25 cellular contexts compared by ENCODE assay signal in genomic region chr3:128340904-128341555, GRCh38.
"Had no signal": no experiment of that assay in that cellular context is flagged by ENCODE, and none has a peak within 500 bp of the region (broad histone marks: within the 10 kb centered on the region; RNA-seq: fewer than 3 reads in every experiment).

No MANE protein-coding gene starts in this region.

- H3K27me3 Mint-ChIP-seq: activated CD4-positive, alpha-beta memory T cell treated with anti-CD3 and anti-CD28 coated beads, Interleukin-2, amount 10 ng/mL, durations not matched to agents 7 days and 5 days; activated CD4-positive, alpha-beta T cell treated with anti-CD3 and anti-CD28 coated beads, Interleukin-2, amount 10 ng/mL, durations not matched to agents 7 days and 5 days; activated T-helper 17 cell treated with anti-CD3 and anti-CD28 coated beads, Interleukin-2, amount 50 U/mL, for 72 hours; effector memory CD8-positive, alpha-beta T cell; T-helper 17 cell had no signal

- H3K27ac ChIP-seq: brain microvascular endothelial cell, pancreas, psoas muscle, right atrium auricular region, tibial nerve had no signal

- H3K36me3 ChIP-seq: brain microvascular endothelial cell had no signal

- H3K4me1 Mint-ChIP-seq: activated CD4-positive, alpha-beta memory T cell treated with anti-CD3 and anti-CD28 coated beads, Interleukin-2, amount 10 ng/mL, durations not matched to agents 7 days and 5 days; activated CD4-positive, alpha-beta T cell treated with anti-CD3 and anti-CD28 coated beads, Interleukin-2, amount 10 ng/mL, durations not matched to agents 7 days and 5 days had no signal

- ATAC-seq: activated T-cell treated with anti-CD3 and anti-CD28 coated beads, Interleukin-2, amount 50 U/mL, for 4 hours; activated T-helper 17 cell treated with anti-CD3 and anti-CD28 coated beads, Interleukin-2, amount 50 U/mL, for 72 hours; effector memory CD8-positive, alpha-beta T cell; left lobe of liver; pancreas; SK-N-SH treated with all-trans-retinoic acid at 6 μM for 48 hours; T-helper 17 cell; WTC11 had no signal

- H3K4me3 Mint-ChIP-seq: activated CD4-positive, alpha-beta memory T cell treated with anti-CD3 and anti-CD28 coated beads, Interleukin-2, amount 10 ng/mL, durations not matched to agents 7 days and 5 days; activated CD4-positive, alpha-beta T cell treated with anti-CD3 and anti-CD28 coated beads, Interleukin-2, amount 10 ng/mL, durations not matched to agents 7 days and 5 days; activated T-cell treated with anti-CD3 and anti-CD28 coated beads, Interleukin-2, amount 50 U/mL, for 4 hours; activated T-helper 17 cell treated with anti-CD3 and anti-CD28 coated beads, Interleukin-2, amount 50 U/mL, for 72 hours; effector memory CD8-positive, alpha-beta T cell; T-helper 17 cell; WTC11 had no signal

- H3K36me3 Mint-ChIP-seq: WTC11 had no signal

- FAIRE-seq: astrocyte, pancreas had no signal

- H3K4me1 ChIP-seq: tibial nerve had no signal

- DNase-seq: activated CD4-positive, alpha-beta memory T cell treated with anti-CD3 and anti-CD28 coated beads, Interleukin-2, amount 10 ng/mL, durations not matched to agents 7 days and 5 days; activated CD4-positive, alpha-beta T cell treated with anti-CD3 and anti-CD28 coated beads for 1 hour; activated CD4-positive, alpha-beta T cell treated with anti-CD3 and anti-CD28 coated beads, Interleukin-2, amount 10 ng/mL, durations not matched to agents 7 days and 5 days; activated gamma-delta T cell treated with Interleukin-2 at 50 U/mL for 16 hours; activated naive CD4-positive, alpha-beta T cell treated with anti-CD3 and anti-CD28 coated beads, Interleukin-2, amount 50 U/mL, for 16 hours; activated T-cell treated with anti-CD3 and anti-CD28 coated beads, Interleukin-2, amount 50 U/mL, for 4 hours; amniotic stem cell; brain microvascular endothelial cell; cortex of kidney; effector memory CD8-positive, alpha-beta T cell; erythroblast; head of caudate nucleus; kidney glomerular epithelial cell; stimulated activated CD4-positive, alpha-beta T cell treated with anti-CD3 and anti-CD28 coated beads, Interleukin-2, amount 100 ng/mL, for 48 hours; T-helper 17 cell; T1000 had no signal

- H3K9me3 ChIP-seq: pancreas, psoas muscle, right atrium auricular region, tibial nerve had no signal

- H3K4me3 ChIP-seq: pancreas, psoas muscle, right atrium auricular region, tibial nerve had no signal

- H3K9me3 Mint-ChIP-seq: activated CD4-positive, alpha-beta memory T cell treated with anti-CD3 and anti-CD28 coated beads, Interleukin-2, amount 10 ng/mL, durations not matched to agents 7 days and 5 days; activated CD4-positive, alpha-beta T cell treated with anti-CD3 and anti-CD28 coated beads, Interleukin-2, amount 10 ng/mL, durations not matched to agents 7 days and 5 days; activated T-cell treated with anti-CD3 and anti-CD28 coated beads, Interleukin-2, amount 50 U/mL, for 4 hours; activated T-helper 17 cell treated with anti-CD3 and anti-CD28 coated beads, Interleukin-2, amount 50 U/mL, for 72 hours; effector memory CD8-positive, alpha-beta T cell; WTC11 had no signal

- H3K27me3 ChIP-seq: brain microvascular endothelial cell, pancreas, right atrium auricular region, tibial nerve had no signal

- H3K27ac Mint-ChIP-seq: activated CD4-positive, alpha-beta memory T cell treated with anti-CD3 and anti-CD28 coated beads, Interleukin-2, amount 10 ng/mL, durations not matched to agents 7 days and 5 days; activated CD4-positive, alpha-beta T cell treated with anti-CD3 and anti-CD28 coated beads, Interleukin-2, amount 10 ng/mL, durations not matched to agents 7 days and 5 days; activated T-helper 17 cell treated with anti-CD3 and anti-CD28 coated beads, Interleukin-2, amount 50 U/mL, for 72 hours; T-helper 17 cell; WTC11 had no signal
